8 cellular contexts compared by ENCODE assay signal in the genomic region with DNA sequence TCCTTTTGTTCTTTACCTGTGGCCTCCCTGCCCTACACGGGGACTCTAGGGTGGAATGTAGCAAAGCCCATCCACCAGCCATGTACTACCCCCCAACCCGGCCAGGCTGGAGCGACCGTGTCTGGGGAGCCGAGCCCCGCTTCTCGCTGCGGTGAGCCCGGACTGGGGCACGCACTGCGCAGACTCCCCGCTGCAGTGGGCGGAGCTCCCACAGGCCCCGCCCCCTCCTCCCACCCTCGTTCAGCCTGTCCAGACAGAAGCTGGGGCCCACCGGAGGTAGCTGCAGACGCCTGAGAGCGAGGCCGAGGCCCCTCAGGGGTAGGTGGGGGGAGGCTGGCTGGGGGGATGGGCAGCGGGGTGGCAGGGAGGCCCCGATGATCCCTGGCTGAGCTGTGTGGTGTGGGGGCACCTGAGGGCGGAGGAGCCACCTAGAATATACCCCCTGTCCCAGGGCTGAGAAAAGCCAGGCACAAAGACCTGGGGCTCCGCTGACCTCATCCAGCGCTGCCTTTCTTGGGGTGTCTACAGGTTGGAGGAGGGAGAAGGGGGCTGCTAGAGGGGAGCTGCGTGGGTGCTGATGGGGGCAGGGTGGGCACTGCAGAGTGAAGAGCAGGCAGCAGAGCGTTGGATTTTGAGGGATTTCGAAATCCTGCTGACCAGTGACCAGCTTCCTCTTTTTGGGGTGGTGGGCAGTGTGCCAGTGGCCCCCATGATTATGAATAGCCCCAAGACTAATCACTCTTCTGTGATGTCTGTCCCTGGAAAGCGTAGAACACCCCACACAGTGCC. TPM values are rescaled to one million over a fixed set of nuclear protein-coding genes. Genes with fewer than 3 reads are reported as not detected.
DNase-seq lines count a peak whose midpoint lies in the region; ATAC-seq and TF ChIP-seq lines count a peak whose summit lies in the region.

No MANE protein-coding gene starts in this region.

- POLR2A ChIA-PET in BJ (lab: Charles Lee), result interaction anchor here (0.7 kb wide), 1 partner anchor 1686 kb away, joined by 3 read pairs; no protein-coding TSS in a partner anchor
- POLR2A ChIA-PET in activated CD4-positive, alpha-beta memory T cell treated with anti-CD3 and anti-CD28 coated beads, Interleukin-2, amount 10 ng/mL, durations not matched to agents 7 days and 5 days (lab: Charles Lee), result interaction anchor here (1.0 to 1.1 kb wide), 2 partner anchors 18 to 55 kb away, joined by 3 read pairs; a partner anchor contains a TSS

- ATAC-seq in GM18867 (IDR thresholded peaks at IDR 0.05; ENCODE audit: unreplicated experiment), result no peak

- H3K27me3 ChIP-seq in BJ (ENCODE audit: control insufficient read depth, insufficient read depth, low read length) (no peaks in the 10 kb centered on the region), HUES6 (ENCODE audit: control insufficient read depth, insufficient read depth, low read length) (no peaks in the 10 kb centered on the region), mononuclear cell (ENCODE audit: insufficient read depth, low read length) (no peaks in the 10 kb centered on the region)

- peak overlapping the region; percentile 77 for H3K9ac ChIP-seq in HUES6 (ENCODE audit: low read length)

- H3K36me3 ChIP-seq in BJ (ENCODE audit: control insufficient read depth, insufficient read depth, low read length), result peaks cover 15% of the 10 kb centered on the region
- peaks cover 28% of the 10 kb centered on the region for H3K36me3 ChIP-seq in HUES6 (ENCODE audit: control insufficient read depth, insufficient read depth, low read length)

- DNase-seq in BJ (ENCODE audit: low read depth) (no peak), epithelial cell of esophagus (ENCODE audit: low read depth) (peak; percentile 80), NCI-H1092 (lab: John Stamatoyannopoulos, UW) (no peak)
- peak; percentile 45 for DNase-seq in activated CD4-positive, alpha-beta memory T cell treated with anti-CD3 and anti-CD28 coated beads, Interleukin-2, amount 10 ng/mL, durations not matched to agents 7 days and 5 days
- peak; percentile 24 for DNase-seq in stimulated activated CD8-positive, alpha-beta memory T cell treated with anti-CD3 and anti-CD28 coated beads, Interleukin-7, amount 100 ng/mL, for 24 hours (ENCODE audit: low read depth)

- TF ChIP-seq CTCF in BJ (IDR thresholded peaks at IDR 0.05; ENCODE audit: insufficient read depth, low read depth, low read length) (no peak), epithelial cell of esophagus (IDR thresholded peaks at IDR 0.05; ENCODE audit: insufficient read depth, low read depth, low read length, missing control alignments) (no peak)

- peaks cover 21% of the 10 kb centered on the region for H3K4me1 ChIP-seq in HUES6 (ENCODE audit: control insufficient read depth, insufficient read depth, low read length)
- peaks cover 61% of the 10 kb centered on the region for H3K4me1 ChIP-seq in mononuclear cell (ENCODE audit: insufficient read depth, low read length)

- no peak overlapping the region for H3K27ac Mint-ChIP-seq in activated CD4-positive, alpha-beta memory T cell treated with anti-CD3 and anti-CD28 coated beads, Interleukin-2, amount 10 ng/mL, durations not matched to agents 7 days and 5 days

- CTCF ChIA-PET in BJ (lab: Yijun Ruan, JAX), result interaction anchor here (0.6 kb wide), 1 partner anchor 55 kb away, joined by 3 read pairs; no protein-coding TSS in a partner anchor
- CTCF ChIA-PET in activated CD4-positive, alpha-beta memory T cell treated with anti-CD3 and anti-CD28 coated beads, Interleukin-2, amount 10 ng/mL, durations not matched to agents 7 days and 5 days (lab: Charles Lee), result no interaction called here

- H3K4me3 Mint-ChIP-seq in activated CD4-positive, alpha-beta memory T cell treated with anti-CD3 and anti-CD28 coated beads, Interleukin-2, amount 10 ng/mL, durations not matched to agents 7 days and 5 days, result peak overlapping the region; percentile 27

- peaks cover 28% of the 10 kb centered on the region for H3K4me1 Mint-ChIP-seq in activated CD4-positive, alpha-beta memory T cell treated with anti-CD3 and anti-CD28 coated beads, Interleukin-2, amount 10 ng/mL, durations not matched to agents 7 days and 5 days

- H3K27me3 Mint-ChIP-seq in activated CD4-positive, alpha-beta memory T cell treated with anti-CD3 and anti-CD28 coated beads, Interleukin-2, amount 10 ng/mL, durations not matched to agents 7 days and 5 days, result no peaks in the 10 kb centered on the region

- H3K9me3 Mint-ChIP-seq in activated CD4-positive, alpha-beta memory T cell treated with anti-CD3 and anti-CD28 coated beads, Interleukin-2, amount 10 ng/mL, durations not matched to agents 7 days and 5 days, result no peaks in the 10 kb centered on the region

- H3K4me3 ChIP-seq in BJ (ENCODE audit: low read depth, low read length), result peak overlapping the region; percentile 56
- H3K4me3 ChIP-seq in HUES6 (ENCODE audit: low read depth, low read length), result peak overlapping the region; percentile 77
- peak overlapping the region; percentile 64 for H3K4me3 ChIP-seq in epithelial cell of esophagus (ENCODE audit: low read length)
- H3K4me3 ChIP-seq in mononuclear cell (ENCODE audit: low read length), result peak overlapping the region; percentile 29

- H3K36me3 Mint-ChIP-seq in activated CD4-positive, alpha-beta memory T cell treated with anti-CD3 and anti-CD28 coated beads, Interleukin-2, amount 10 ng/mL, durations not matched to agents 7 days and 5 days (ENCODE audit: low read depth), result no peaks in the 10 kb centered on the region

- H3K27ac ChIP-seq in HUES6 (ENCODE audit: low read depth, low read length), result peak overlapping the region; percentile 45; the same call in 1 of the 2 replicates

- H3K9me3 ChIP-seq in HUES6 (ENCODE audit: control insufficient read depth, insufficient read depth, low read depth, low read length), result no peaks in the 10 kb centered on the region
- H3K9me3 ChIP-seq in mononuclear cell (ENCODE audit: low read depth, low read length), result no peaks in the 10 kb centered on the region

RNA-seq across cellular contexts. Expression of a gene that starts 17.3 kb away (rescaled TPM):
- polyA plus RNA-seq in BJ (2011; rRNA removed), result 320 and 571 TPM in 2 replicates
- polyA minus RNA-seq in BJ (2011; rRNA and poly(A)+ RNA removed), result 107 and 122 TPM in 2 replicates
- total RNA-seq in activated CD4-positive, alpha-beta memory T cell treated with anti-CD3 and anti-CD28 coated beads, Interleukin-2, amount 10 ng/mL, durations not matched to agents 7 days and 5 days, result 100 to 1,000 TPM in 1 of 2 experiments, 10 to 100 TPM in 1; 92.4 to 100 TPM
- total RNA-seq in mononuclear cell, result 119 TPM

RNA-seq across cellular contexts. Expression of a gene that starts 17.6 kb away (rescaled TPM):
- 14.7 and 25.2 TPM in 2 replicates for polyA plus RNA-seq in BJ (2011; rRNA removed)
- 23.3 and 34.2 TPM in 2 replicates for polyA minus RNA-seq in BJ (2011; rRNA and poly(A)+ RNA removed)
- 10 to 100 TPM; 19.0 to 20.5 TPM for total RNA-seq in activated CD4-positive, alpha-beta memory T cell treated with anti-CD3 and anti-CD28 coated beads, Interleukin-2, amount 10 ng/mL, durations not matched to agents 7 days and 5 days
- total RNA-seq in mononuclear cell, result 4.7 TPM

RNA-seq across cellular contexts. Expression of a gene that starts 24.2 kb away (rescaled TPM):
- polyA plus RNA-seq in BJ (2011; rRNA removed), result 0.10 and 0.21 TPM in 2 replicates
- polyA minus RNA-seq in BJ (2011; rRNA and poly(A)+ RNA removed), result 0.05 TPM in 1 of 2 replicates, not detected in the other
- total RNA-seq in activated CD4-positive, alpha-beta memory T cell treated with anti-CD3 and anti-CD28 coated beads, Interleukin-2, amount 10 ng/mL, durations not matched to agents 7 days and 5 days, result under 1 TPM; 0.10 TPM
- total RNA-seq in mononuclear cell, result 0.10 TPM

RNA-seq across cellular contexts. Expression of a gene that starts 47.4 kb away (rescaled TPM):
- 1.9 and 2.4 TPM in 2 replicates for polyA plus RNA-seq in BJ (2011; rRNA removed)
- 1.0 and 1.3 TPM in 2 replicates for polyA minus RNA-seq in BJ (2011; rRNA and poly(A)+ RNA removed)
- 1 to 10 TPM; 1.1 to 1.5 TPM for total RNA-seq in activated CD4-positive, alpha-beta memory T cell treated with anti-CD3 and anti-CD28 coated beads, Interleukin-2, amount 10 ng/mL, durations not matched to agents 7 days and 5 days
- total RNA-seq in mononuclear cell, result 1.0 TPM

RNA-seq across cellular contexts. Expression of a gene that starts 60.0 kb away (rescaled TPM):
- polyA plus RNA-seq in BJ (2011; rRNA removed), result 14.5 and 21.9 TPM in 2 replicates
- polyA minus RNA-seq in BJ (2011; rRNA and poly(A)+ RNA removed), result 3.5 and 4.2 TPM in 2 replicates
- total RNA-seq in activated CD4-positive, alpha-beta memory T cell treated with anti-CD3 and anti-CD28 coated beads, Interleukin-2, amount 10 ng/mL, durations not matched to agents 7 days and 5 days, result 10 to 100 TPM; 10.6 to 10.7 TPM
- total RNA-seq in mononuclear cell, result 16.1 TPM

Comparison
In these comparisons a context has a peak if more than half of its experiments do, and no peak if none do; other contexts are left out.
1. DNase-seq: peak in activated CD4-positive, alpha-beta memory T cell treated with anti-CD3 and anti-CD28 coated beads, Interleukin-2, amount 10 ng/mL, durations not matched to agents 7 days and 5 days (single experiment), epithelial cell of esophagus (single experiment) and stimulated activated CD8-positive, alpha-beta memory T cell treated with anti-CD3 and anti-CD28 coated beads, Interleukin-7, amount 100 ng/mL, for 24 hours (single experiment); none in BJ (single experiment) and NCI-H1092 (single experiment).
2. Peak in every context shown above with its lines, with median percentiles within 50 percentile points of each other: H3K4me3 ChIP-seq.